1 cellular context compared by ENCODE assay signal in genomic region chr4:38207110-38207457, GRCh38.
A peak's percentile ranks its signal among the peaks of the same experiment; 100 is the strongest.
TF ChIP-seq lines count a peak whose summit lies in the region.

No MANE protein-coding gene starts in this region.

TF ChIP-seq in HepG2, 621 proteins besides CTCF, POLR2A, EP300 and RAD21 (continued from another document):
- no peak for TF ChIP-seq PRDM15 (CRISPR knock-in tag; IDR thresholded peaks at IDR 0.05)
- no peak for TF ChIP-seq FOXP1 (IDR thresholded peaks at IDR 0.05)
- TF ChIP-seq FOXP1 (CRISPR knock-in tag; IDR thresholded peaks at IDR 0.05): peak; percentile 90
- no peak for TF ChIP-seq ZNF512B (CRISPR knock-in tag; IDR thresholded peaks at IDR 0.05; ENCODE audit: borderline replicate concordance)
- TF ChIP-seq BCL6 (CRISPR knock-in tag; IDR thresholded peaks at IDR 0.05): 0 out of 2 replicates have a peak, but pooled peaks have one; percentile 18
- TF ChIP-seq CHD2 (IDR thresholded peaks at IDR 0.05; ENCODE audit: low read depth, low read length): no peak
- no peak for TF ChIP-seq AGO1 (IDR thresholded peaks at IDR 0.05; ENCODE audit: low read depth, low read length, poor library complexity, severe bottlenecking)
- TF ChIP-seq SMC3 (IDR thresholded peaks at IDR 0.05; ENCODE audit: low read length): 0 out of 2 replicates have a peak, but pooled peaks have one; percentile 11
- no peak for TF ChIP-seq ZSCAN21 (CRISPR knock-in tag; IDR thresholded peaks at IDR 0.05; ENCODE audit: borderline replicate concordance)
- peak; percentile 90 for TF ChIP-seq CEBPB (IDR thresholded peaks at IDR 0.05; ENCODE audit: borderline replicate concordance, low read depth, low read length)
- 0 out of 2 replicates have a peak, but pooled peaks have one; percentile 14 for TF ChIP-seq HNF4A (CRISPR knock-in tag; IDR thresholded peaks at IDR 0.05)
- peak; percentile 80; the same call in 1 of the 2 replicates for TF ChIP-seq TRIM24 (CRISPR knock-in tag; IDR thresholded peaks at IDR 0.05)
- no peak for TF ChIP-seq ZNF691 (CRISPR knock-in tag; IDR thresholded peaks at IDR 0.05; ENCODE audit: borderline replicate concordance, low read depth)
- TF ChIP-seq YEATS4 (CRISPR knock-in tag; IDR thresholded peaks at IDR 0.05; ENCODE audit: borderline replicate concordance): no peak
- peak; percentile 94 for TF ChIP-seq GATAD2A (CRISPR knock-in tag; IDR thresholded peaks at IDR 0.05)
- 0 out of 2 replicates have a peak, but pooled peaks have one; percentile 10 for TF ChIP-seq RARA (CRISPR knock-in tag; IDR thresholded peaks at IDR 0.05)
- TF ChIP-seq ZNF451 (CRISPR knock-in tag; IDR thresholded peaks at IDR 0.05): no peak
- no peak for TF ChIP-seq SKIL (CRISPR knock-in tag; IDR thresholded peaks at IDR 0.05; ENCODE audit: borderline replicate concordance)
- TF ChIP-seq, protein P1, sequence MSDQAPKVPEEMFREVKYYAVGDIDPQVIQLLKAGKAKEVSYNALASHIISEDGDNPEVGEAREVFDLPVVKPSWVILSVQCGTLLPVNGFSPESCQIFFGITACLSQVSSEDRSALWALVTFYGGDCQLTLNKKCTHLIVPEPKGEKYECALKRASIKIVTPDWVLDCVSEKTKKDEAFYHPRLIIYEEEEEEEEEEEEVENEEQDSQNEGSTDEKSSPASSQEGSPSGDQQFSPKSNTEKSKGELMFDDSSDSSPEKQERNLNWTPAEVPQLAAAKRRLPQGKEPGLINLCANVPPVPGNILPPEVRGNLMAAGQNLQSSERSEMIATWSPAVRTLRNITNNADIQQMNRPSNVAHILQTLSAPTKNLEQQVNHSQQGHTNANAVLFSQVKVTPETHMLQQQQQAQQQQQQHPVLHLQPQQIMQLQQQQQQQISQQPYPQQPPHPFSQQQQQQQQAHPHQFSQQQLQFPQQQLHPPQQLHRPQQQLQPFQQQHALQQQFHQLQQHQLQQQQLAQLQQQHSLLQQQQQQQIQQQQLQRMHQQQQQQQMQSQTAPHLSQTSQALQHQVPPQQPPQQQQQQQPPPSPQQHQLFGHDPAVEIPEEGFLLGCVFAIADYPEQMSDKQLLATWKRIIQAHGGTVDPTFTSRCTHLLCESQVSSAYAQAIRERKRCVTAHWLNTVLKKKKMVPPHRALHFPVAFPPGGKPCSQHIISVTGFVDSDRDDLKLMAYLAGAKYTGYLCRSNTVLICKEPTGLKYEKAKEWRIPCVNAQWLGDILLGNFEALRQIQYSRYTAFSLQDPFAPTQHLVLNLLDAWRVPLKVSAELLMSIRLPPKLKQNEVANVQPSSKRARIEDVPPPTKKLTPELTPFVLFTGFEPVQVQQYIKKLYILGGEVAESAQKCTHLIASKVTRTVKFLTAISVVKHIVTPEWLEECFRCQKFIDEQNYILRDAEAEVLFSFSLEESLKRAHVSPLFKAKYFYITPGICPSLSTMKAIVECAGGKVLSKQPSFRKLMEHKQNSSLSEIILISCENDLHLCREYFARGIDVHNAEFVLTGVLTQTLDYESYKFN (CRISPR knock-in tag; conservative IDR thresholded peaks at IDR 0.05): 0 out of 2 replicates have a peak, but pooled peaks have one; percentile 29
- peak in 1 of 2 experiments; percentile 67; a peak in 1 of 4 replicates for TF ChIP-seq KLF16 (CRISPR knock-in tag; IDR thresholded peaks at IDR 0.05)
- no peak for TF ChIP-seq ATRX (CRISPR knock-in tag; IDR thresholded peaks at IDR 0.05; ENCODE audit: borderline replicate concordance)
